ENCODE assay signal across 25 cellular contexts in the genomic region with DNA sequence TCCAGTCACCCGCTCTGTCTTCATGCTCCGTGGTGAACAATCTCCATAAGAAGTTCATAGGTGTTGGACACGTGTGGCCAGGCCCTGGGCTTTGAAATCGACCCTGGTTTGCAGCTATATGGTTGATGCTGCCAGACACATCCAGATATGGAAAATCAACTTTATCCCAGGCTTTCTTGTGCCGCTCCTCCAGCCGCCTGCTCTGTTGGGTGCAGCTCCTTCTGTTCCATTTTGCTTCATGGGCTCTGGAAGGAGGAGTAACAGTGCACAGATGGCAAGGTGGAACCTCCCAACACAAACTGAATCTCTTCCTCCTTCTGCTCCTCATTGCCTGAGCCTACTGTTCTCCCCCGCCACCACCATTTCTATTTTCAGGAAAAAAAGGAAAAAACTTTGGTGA. TPM values are rescaled to one million over a fixed set of nuclear protein-coding genes. Genes with fewer than 3 reads are reported as not detected.
DNase-seq lines count a peak whose midpoint lies in the region; ATAC-seq, FAIRE-seq and TF ChIP-seq lines count a peak whose summit lies in the region.
"Had no signal": no experiment of that assay in that cellular context is flagged by ENCODE, and none has a peak within 500 bp of the region (broad histone marks: within the 10 kb centered on the region; RNA-seq: fewer than 3 reads in every experiment).

No MANE protein-coding gene starts in this region.

- TF ChIP-seq CTCF in A549 (IDR thresholded peaks at IDR 0.05) (no peak), IMR-90 (conservative IDR thresholded peaks at IDR 0.05; ENCODE audit: low read depth, low read length) (no peak), astrocyte (IDR thresholded peaks at IDR 0.05; ENCODE audit: insufficient read depth, low read depth, low read length) (no peak), H9 (conservative IDR thresholded peaks at IDR 0.05) (no peak), D721Med (IDR thresholded peaks at IDR 0.05; ENCODE audit: insufficient read depth, missing control alignments) (no peak)

- no peak for ATAC-seq in A549
- no peak for ATAC-seq in IMR-90 (ENCODE audit: low read depth)
- ATAC-seq in GM21825 (IDR thresholded peaks at IDR 0.05; ENCODE audit: unreplicated experiment) = no peak
- ATAC-seq: activated CD8-positive, alpha-beta T cell treated with anti-CD3 and anti-CD28 coated beads for 36 hours; gastrocnemius medialis; stimulated activated naive CD8-positive, alpha-beta T cell treated with anti-CD3 and anti-CD28 coated beads, Interleukin-15, amount 100 ng/mL, for 72 hours; upper lobe of right lung had no signal

- no peak overlapping the region for H2AK9ac ChIP-seq in IMR-90 (replicated peaks; ENCODE audit: low read depth, low read length, poor library complexity)

- H2BK5ac ChIP-seq in IMR-90 (ENCODE audit: low read depth, low read length, poor library complexity, severe bottlenecking) (no peak overlapping the region), H9 (ENCODE audit: insufficient read length, low read length) (no peak overlapping the region)

- POLR2A ChIA-PET in A549 (lab: Yijun Ruan, JAX) = no interaction called here
- POLR2A ChIA-PET in IMR-90 (lab: Charles Lee; ENCODE audit: unreplicated experiment) = no interaction called here

- dilution Hi-C loops in IMR-90 (cut with HindIII; ENCODE audit: low sequenced_read_pairs, unreplicated experiment) = no loop called here

- peak overlapping the region; percentile 99 for H3K27ac Mint-ChIP-seq in astrocyte (ENCODE audit: unreplicated experiment)
- no peak overlapping the region for H3K27ac Mint-ChIP-seq in H9
- H3K27ac Mint-ChIP-seq: activated T-cell treated with anti-CD3 and anti-CD28 coated beads, Interleukin-2, amount 50 U/mL, for 24 hours had no signal

- 0 out of 2 replicates have a peak, but pooled peaks cover 3% of the 10 kb centered on the region for H3K9me1 ChIP-seq in IMR-90 (ENCODE audit: insufficient read depth, low read length)

- H2BK20ac ChIP-seq in IMR-90 (ENCODE audit: low read depth, low read length) = 0 out of 2 replicates have a peak overlapping the region, but pooled peaks have one; percentile 32
- no peak overlapping the region for H2BK20ac ChIP-seq in H9 (ENCODE audit: low read depth, low read length, poor library complexity, severe bottlenecking)

- no TSS peak for BruUV-seq in IMR-90 (replicated peaks; lab: Mats Ljungman, UMichigan)

- FAIRE-seq in A549 (lab: Jason Lieb, UNC) (no peak), astrocyte (lab: Jason Lieb, UNC) (no peak), D721Med (lab: Jason Lieb, UNC) (no peak)

- no peak for TF ChIP-seq POLR2A in A549 (IDR thresholded peaks at IDR 0.05; ENCODE audit: low read length)
- no peak for TF ChIP-seq POLR2A in IMR-90 (IDR thresholded peaks at IDR 0.05; ENCODE audit: low read depth, low read length)

- WGBS in A549 (ENCODE audit: missing lambda C conversion rate) = 97% methylated on average over 7 of the region's 7 CpGs
- 70% methylated on average over 2 of the region's 7 CpGs; no CpG with 5 or more reads in 1 of the 2 experiments for WGBS in IMR-90 (ENCODE audit: extremely low coverage in 2 of 2, insufficient read length in 1 of 2), 2 experiments
- WGBS in H9 (ENCODE audit: extremely low coverage, insufficient read length, low lambda C conversion rate) = no CpG with 5 or more reads among the region's 7 CpGs

- H3K4ac ChIP-seq in IMR-90 (ENCODE audit: low read depth, low read length) (no peak overlapping the region), H9 (ENCODE audit: low read depth, low read length) (no peak overlapping the region)

- H3K27me3 ChIP-seq in IMR-90 (ENCODE audit: control insufficient read depth, insufficient read depth, low read length) (peaks cover 2% of the 10 kb centered on the region; the same call in 1 of the 2 replicates), astrocyte (ENCODE audit: insufficient read depth, low read length) (no peaks in the 10 kb centered on the region), mucosa of rectum (ENCODE audit: control insufficient read depth in 2 of 2, insufficient read depth in 2 of 2, low read length in 2 of 2) (no peaks in the 10 kb centered on the region), H9 (ENCODE audit: insufficient read depth, low read length) (no peaks in the 10 kb centered on the region; the same call in 1 of the 2 replicates)
- H3K27me3 ChIP-seq: BLaER1, gastrocnemius medialis, upper lobe of right lung had no signal

- H3K4me3 ChIP-seq in A549 (no peak overlapping the region), IMR-90 (ENCODE audit: insufficient read depth, low read depth, low read length) (no peak overlapping the region), astrocyte (ENCODE audit: insufficient read depth, low read depth, low read length) (no peak overlapping the region), mucosa of rectum (ENCODE audit: low read length in 2 of 2) (no peak overlapping the region)
- H3K4me3 ChIP-seq: BLaER1, gastrocnemius medialis, upper lobe of right lung had no signal

- H3K4me1 ChIP-seq in A549 (peaks cover 53% of the 10 kb centered on the region), IMR-90 (ENCODE audit: control insufficient read depth, insufficient read depth, low read length) (peaks cover 5% of the 10 kb centered on the region; the same call in 1 of the 2 replicates), astrocyte (ENCODE audit: insufficient read depth, low read length) (peaks cover 17% of the 10 kb centered on the region), mucosa of rectum (ENCODE audit: control insufficient read depth in 2 of 2, insufficient read depth in 2 of 2, low read length in 2 of 2) (peaks cover 0 to 20% of the 10 kb centered on the region in 2 donors), H9 (ENCODE audit: insufficient read depth, low read length) (no peaks in the 10 kb centered on the region)
- H3K4me1 ChIP-seq: BLaER1, gastrocnemius medialis, upper lobe of right lung had no signal

- H3K18ac ChIP-seq in IMR-90 (ENCODE audit: low read depth, low read length) = no peak overlapping the region
- H3K18ac ChIP-seq in H9 (ENCODE audit: insufficient read length, low read depth, low read length) = no peak overlapping the region

- 0 out of 2 replicates have a peak overlapping the region, but pooled peaks have one; percentile 24 for H2AK5ac ChIP-seq in IMR-90 (ENCODE audit: low read depth, low read length)
- no peak overlapping the region for H2AK5ac ChIP-seq in H9 (ENCODE audit: insufficient read length, low read length)

- no peaks in the 10 kb centered on the region for H3K23me2 ChIP-seq in H9 (ENCODE audit: insufficient read length, low read depth, low read length, poor library complexity, severe bottlenecking)

- no peaks in the 10 kb centered on the region for H3K27me3 Mint-ChIP-seq in astrocyte (ENCODE audit: low read depth, unreplicated experiment)
- H3K27me3 Mint-ChIP-seq in H9 (ENCODE audit: low read depth) = peaks cover 42% of the 10 kb centered on the region
- H3K27me3 Mint-ChIP-seq: activated CD8-positive, alpha-beta T cell treated with anti-CD3 and anti-CD28 coated beads for 36 hours; stimulated activated naive CD8-positive, alpha-beta T cell treated with anti-CD3 and anti-CD28 coated beads, Interleukin-15, amount 100 ng/mL, for 72 hours had no signal

- in situ Hi-C loops in IMR-90 (cut with MboI; ENCODE audit: low sequenced_read_pairs) = no loop called here

- CTCF ChIA-PET in A549 (lab: Yijun Ruan, JAX) (interaction anchor here (0.8 to 4.4 kb wide), 5 partner anchors 10 to 418 kb away, joined by 3 to 23 read pairs (median 6); no protein-coding TSS in a partner anchor), IMR-90 (lab: Yijun Ruan, JAX) (no interaction called here)

- TF ChIP-seq RAD21 in A549 (conservative IDR thresholded peaks at IDR 0.05 in 1 of 2, IDR thresholded peaks at IDR 0.05 in 1 of 2) (no peak), IMR-90 (IDR thresholded peaks at IDR 0.05; ENCODE audit: low read length) (no peak)

- H2BK12ac ChIP-seq in H9 (ENCODE audit: insufficient read length, low read depth, low read length) = no peak overlapping the region

- H3K56ac ChIP-seq in IMR-90 (ENCODE audit: extremely low read depth, insufficient read depth, low read length) (no peak overlapping the region), H9 (ENCODE audit: insufficient read length, low read depth, low read length) (no peak overlapping the region)

- H3K79me1 ChIP-seq in IMR-90 (ENCODE audit: low read depth in 1 of 2, low read length in 2 of 2) (no peaks in the 10 kb centered on the region), H9 (ENCODE audit: insufficient read depth, low read depth, low read length, poor library complexity, severe bottlenecking) (no peaks in the 10 kb centered on the region)

- H3T11ph ChIP-seq in H9 (ENCODE audit: low read length) = no peak overlapping the region

- H4K8ac ChIP-seq in IMR-90 (ENCODE audit: low read depth in 2 of 2, low read length in 2 of 2) = no peak overlapping the region
- H4K8ac ChIP-seq in H9 (replicated peaks; ENCODE audit: insufficient read length, low read depth, low read length) = no peak overlapping the region

- no peak overlapping the region for H4K5ac ChIP-seq in IMR-90 (ENCODE audit: low read depth, low read length)
- H4K5ac ChIP-seq in H9 (ENCODE audit: insufficient read length, low read depth, low read length) = no peak overlapping the region

- DNase-seq in A549 (ENCODE audit: low read depth in 1 of 2, low spot score in 1 of 2) (no peak), IMR-90 (no peak), astrocyte (ENCODE audit: low read depth) (no peak), H9 (no peak), D721Med (ENCODE audit: insufficient read length, low spot score) (no peak), OCI-M1 (lab: John Stamatoyannopoulos, UW) (no peak)
- DNase-seq: ACHN; activated CD4-positive, CD25-positive, alpha-beta regulatory T cell; activated CD8-positive, alpha-beta T cell treated with anti-CD3 and anti-CD28 coated beads for 36 hours; activated naive CD4-positive, alpha-beta T cell treated with anti-CD3 and anti-CD28 coated beads, Interleukin-2, amount 50 U/mL, for 16 hours; activated T-cell treated with anti-CD3 and anti-CD28 coated beads, Interleukin-2, amount 50 U/mL, for 24 hours; effector CD8-positive, alpha-beta T cell; gastrocnemius medialis; H7; KBM-7; NCI-H2171; NCI-H524 treated with DMSO at 0.1 percent for 48 hours; RPMI8226; stimulated activated naive CD8-positive, alpha-beta T cell treated with anti-CD3 and anti-CD28 coated beads, Interleukin-15, amount 100 ng/mL, for 72 hours; upper lobe of right lung had no signal

- H2AFZ ChIP-seq in IMR-90 (replicated peaks; ENCODE audit: low read length, poor library complexity) (no peak overlapping the region), astrocyte (ENCODE audit: low read depth, low read length) (no peak overlapping the region), H9 (ENCODE audit: low read length) (no peak overlapping the region)

- H4K91ac ChIP-seq in IMR-90 (ENCODE audit: insufficient read depth, low read depth, low read length) (no peak overlapping the region), H9 (ENCODE audit: insufficient read length, low read depth, low read length) (no peak overlapping the region)

- H3K4me3 Mint-ChIP-seq in astrocyte (ENCODE audit: unreplicated experiment) = no peak overlapping the region
- no peak overlapping the region for H3K4me3 Mint-ChIP-seq in H9
- H3K4me3 Mint-ChIP-seq: activated CD8-positive, alpha-beta T cell treated with anti-CD3 and anti-CD28 coated beads for 36 hours; activated T-cell treated with anti-CD3 and anti-CD28 coated beads, Interleukin-2, amount 50 U/mL, for 24 hours; stimulated activated naive CD8-positive, alpha-beta T cell treated with anti-CD3 and anti-CD28 coated beads, Interleukin-15, amount 100 ng/mL, for 72 hours had no signal

- H3K9ac ChIP-seq in IMR-90 (ENCODE audit: low read depth, low read length) (no peak overlapping the region), astrocyte (ENCODE audit: low read length) (no peak overlapping the region), mucosa of rectum (ENCODE audit: low read depth in 1 of 2, low read length in 2 of 2) (no peak overlapping the region), H9 (ENCODE audit: extremely low read depth, insufficient read length, low read length) (no peak overlapping the region)
- H3K9ac ChIP-seq: BLaER1 had no signal

- peak overlapping the region; percentile 85 for H3K4me2 ChIP-seq in A549
- H3K4me2 ChIP-seq in IMR-90 (ENCODE audit: low read depth, low read length) = no peak overlapping the region
- peak overlapping the region; percentile 80 for H3K4me2 ChIP-seq in astrocyte (ENCODE audit: low read length)
- no peak overlapping the region for H3K4me2 ChIP-seq in H9 (ENCODE audit: insufficient read depth, insufficient read length, low read length)
- H3K4me2 ChIP-seq: BLaER1 had no signal

- no peaks in the 10 kb centered on the region for H3K36me3 ChIP-seq in IMR-90 (ENCODE audit: control insufficient read depth, insufficient read depth, low read length)
- no peaks in the 10 kb centered on the region for H3K36me3 ChIP-seq in astrocyte (ENCODE audit: insufficient read depth, low read length)
- H3K36me3 ChIP-seq in mucosa of rectum (ENCODE audit: control insufficient read depth in 2 of 2, insufficient read depth in 2 of 2, low read length in 2 of 2) = no peaks in the 10 kb centered on the region
- H3K36me3 ChIP-seq: BLaER1, gastrocnemius medialis, neutrophil, upper lobe of right lung had no signal

- H3K79me2 ChIP-seq in astrocyte (ENCODE audit: insufficient read depth, low read length) = no peaks in the 10 kb centered on the region
- no peaks in the 10 kb centered on the region for H3K79me2 ChIP-seq in H9 (ENCODE audit: insufficient read depth, low read length)

- no peaks in the 10 kb centered on the region for H3K36me3 Mint-ChIP-seq in astrocyte (ENCODE audit: low read depth, unreplicated experiment)
- H3K36me3 Mint-ChIP-seq in H9 (ENCODE audit: insufficient read depth in 1 of 3, low read depth in 3 of 3) = no peaks in the 10 kb centered on the region

- H4K20me1 ChIP-seq in IMR-90 (ENCODE audit: insufficient read depth, low read length) = no peaks in the 10 kb centered on the region
- H4K20me1 ChIP-seq in astrocyte (ENCODE audit: insufficient read depth, low read length) = no peaks in the 10 kb centered on the region
- no peaks in the 10 kb centered on the region for H4K20me1 ChIP-seq in H9 (ENCODE audit: control insufficient read depth, insufficient read depth, insufficient read length)
- H4K20me1 ChIP-seq: BLaER1 had no signal

- intact Hi-C loops in IMR-90 (cut with micrococcal nuclease) = no loop called here

- H3K23ac ChIP-seq in IMR-90 (ENCODE audit: low read depth, low read length) = no peak overlapping the region
- H3K23ac ChIP-seq in H9 (ENCODE audit: insufficient read length, low read depth, low read length) = no peak overlapping the region

- no peak for TF ChIP-seq EP300 in A549 (IDR thresholded peaks at IDR 0.05)

- H2BK120ac ChIP-seq in IMR-90 (ENCODE audit: low read depth, low read length) = no peak overlapping the region
- H2BK120ac ChIP-seq in H9 (ENCODE audit: low read depth, low read length, poor library complexity, severe bottlenecking) = no peak overlapping the region

- H3K9me3 ChIP-seq in A549 (no peaks in the 10 kb centered on the region), IMR-90 (ENCODE audit: control insufficient read depth, insufficient read depth, low read length) (no peaks in the 10 kb centered on the region), astrocyte (ENCODE audit: insufficient read depth, low read depth, low read length) (no peaks in the 10 kb centered on the region), mucosa of rectum (ENCODE audit: control insufficient read depth in 2 of 2, low read length in 2 of 2) (no peaks in the 10 kb centered on the region), H9 (ENCODE audit: control insufficient read depth, low read depth, low read length) (no peaks in the 10 kb centered on the region)
- H3K9me3 ChIP-seq: BLaER1, gastrocnemius medialis, neutrophil, upper lobe of right lung had no signal

- H3K27ac ChIP-seq in A549 (peak overlapping the region; percentile 90 to 95), IMR-90 (ENCODE audit: insufficient read depth, low read length) (no peak overlapping the region), astrocyte (ENCODE audit: low read depth, low read length) (peak overlapping the region; percentile 75), mucosa of rectum (ENCODE audit: low read depth in 2 of 2, low read length in 2 of 2) (peak overlapping the region; percentile 74 to 85), H9 (ENCODE audit: insufficient read length, low read depth, low read length) (no peak overlapping the region)
- H3K27ac ChIP-seq: BLaER1, gastrocnemius medialis, neutrophil, upper lobe of right lung had no signal

- H3K4me1 Mint-ChIP-seq in astrocyte (ENCODE audit: low read depth, unreplicated experiment) (peaks cover 32% of the 10 kb centered on the region), H9 (peaks cover 7 to 12% of the 10 kb centered on the region in 2 experiments)

- no peak overlapping the region for H2BK15ac ChIP-seq in IMR-90 (ENCODE audit: low read depth, low read length)
- no peak overlapping the region for H2BK15ac ChIP-seq in H9 (ENCODE audit: low read depth, low read length)

- no peaks in the 10 kb centered on the region for H3K9me3 Mint-ChIP-seq in astrocyte (ENCODE audit: unreplicated experiment)
- H3K9me3 Mint-ChIP-seq in H9 = no peaks in the 10 kb centered on the region
- H3K9me3 Mint-ChIP-seq: activated T-cell treated with anti-CD3 and anti-CD28 coated beads, Interleukin-2, amount 50 U/mL, for 24 hours; stimulated activated naive CD8-positive, alpha-beta T cell treated with anti-CD3 and anti-CD28 coated beads, Interleukin-15, amount 100 ng/mL, for 72 hours had no signal

- H3K14ac ChIP-seq in IMR-90 (replicated peaks; ENCODE audit: low read depth, low read length) (no peak overlapping the region), H9 (ENCODE audit: insufficient read depth, low read length) (no peak overlapping the region)

RNA-seq across cellular contexts. Expression of a gene that starts 44.7 kb away (rescaled TPM):
- polyA plus RNA-seq in A549 (2011; rRNA removed) = 5.8 and 6.1 TPM in 2 replicates
- polyA plus RNA-seq in A549 (2012; cell fraction: cytosol; rRNA removed) = 1.0 and 1.1 TPM in 2 replicates
- polyA plus RNA-seq in A549 (2012; cell fraction: nucleus; rRNA removed) = 0.52 and 0.78 TPM in 2 replicates
- 4.8 to 5.2 TPM (median 5.1 TPM) in 3 replicates for polyA plus RNA-seq in A549 (2017; fragmentation: RNase III; extraction: RNeasy Plus Mini Kit Qiagen cat#74134 plus additional on column Dnase treatment)
- 1.8 and 2.3 TPM in 2 replicates for polyA minus RNA-seq in A549 (2011; rRNA and poly(A)+ RNA removed)
- total RNA-seq in IMR-90 (2012; rRNA removed) = 2.0 and 3.6 TPM in 2 replicates
- polyA plus RNA-seq in IMR-90 (2012; rRNA removed) = 0.92 and 1.3 TPM in 2 replicates
- polyA plus RNA-seq in IMR-90 (2012; cell fraction: cytosol; rRNA removed) = 0.14 and 0.27 TPM in 2 replicates
- polyA plus RNA-seq in IMR-90 (2012; cell fraction: nucleus; rRNA removed; ENCODE audit: low replicate concordance) = 0.05 and 0.52 TPM in 2 replicates
- 2.7 and 3.1 TPM in 2 replicates for total RNA-seq in astrocyte
- total RNA-seq in H9 (2021) = 3.9 and 4.2 TPM in 2 replicates

RNA-seq across cellular contexts. Expression of a gene that starts 45.2 kb away (rescaled TPM):
- polyA plus RNA-seq in A549 (2011; rRNA removed) (0.38 and 0.43 TPM in 2 replicates), A549 (2017; fragmentation: RNase III; extraction: RNeasy Plus Mini Kit Qiagen cat#74134 plus additional on column Dnase treatment) (0.28 to 0.30 TPM (median 0.30 TPM) in 3 replicates), IMR-90 (2012; rRNA removed) (not detected in 2 replicates)
- polyA plus RNA-seq in A549 (2012; cell fraction: cytosol; rRNA removed) = 0.04 and 0.05 TPM in 2 replicates
- 0.02 TPM in 1 of 2 replicates, not detected in the other for polyA plus RNA-seq in A549 (2012; cell fraction: nucleus; rRNA removed)
- 0.12 and 0.39 TPM in 2 replicates for polyA minus RNA-seq in A549 (2011; rRNA and poly(A)+ RNA removed)
- total RNA-seq in IMR-90 (2012; rRNA removed) (under 0.01 TPM in 1 of 2 replicates, not detected in the other), astrocyte (0.22 and 0.34 TPM in 2 replicates), H9 (2021) (0.26 TPM in 1 of 2 replicates, not detected in the other)
- polyA plus RNA-seq in IMR-90 (2012; cell fraction: cytosol; rRNA removed) = not detected in 2 replicates
- polyA plus RNA-seq in IMR-90 (2012; cell fraction: nucleus; rRNA removed; ENCODE audit: low replicate concordance) = not detected in 2 replicates
- total RNA-seq: activated CD8-positive, alpha-beta T cell treated with anti-CD3 and anti-CD28 coated beads for 36 hours; esophagus mucosa; gastrocnemius medialis; H7 had no signal

Comparison
In these comparisons a context has a peak if more than half of its experiments do, and no peak if none do; other contexts are left out.
1. H3K27ac ChIP-seq: peak in A549 (2 of 2), astrocyte (single experiment) and mucosa of rectum (2 of 2); none in IMR-90 (single experiment) and H9 (single experiment).
2. H3K4me2 ChIP-seq: peak in A549 (single experiment) and astrocyte (single experiment); none in IMR-90 (single experiment) and H9 (single experiment).